ENCODE assay signal across 12 cellular contexts in genomic region chr3:191356586-191357439, GRCh38. TPM values are rescaled to one million over a fixed set of nuclear protein-coding genes. Genes with fewer than 3 reads are reported as not detected.
DNase-seq lines count a peak whose midpoint lies in the region; ATAC-seq and TF ChIP-seq lines count a peak whose summit lies in the region.
"Had no signal": no experiment of that assay in that cellular context is flagged by ENCODE, and none has a peak within 500 bp of the region (broad histone marks: within the 10 kb centered on the region; RNA-seq: fewer than 3 reads in every experiment).

No MANE protein-coding gene starts in this region.

- intact Hi-C loops in esophagus muscularis mucosa (cut with DNase I), result no loop called here

- no peak for ATAC-seq in GM19452 (IDR thresholded peaks at IDR 0.05; ENCODE audit: unreplicated experiment)
- no peak for ATAC-seq in GM19023 (IDR thresholded peaks at IDR 0.05; ENCODE audit: unreplicated experiment)
- ATAC-seq: activated naive CD8-positive, alpha-beta T cell treated with anti-CD3 and anti-CD28 coated beads, Interleukin-2, amount 50 U/mL, for 24 hours had no signal

- TF ChIP-seq CTCF in esophagus muscularis mucosa (IDR thresholded peaks at IDR 0.05), result no peak

- peak overlapping the region in 3 of 4 donors; percentile 2 to 14 (median 7) for H3K4me3 ChIP-seq in esophagus muscularis mucosa

- H3K4me1 ChIP-seq in esophagus muscularis mucosa, result peaks cover 47 to 90% (median 85%) of the 10 kb centered on the region in 4 donors

- no peak for TF ChIP-seq POLR2A in esophagus muscularis mucosa (IDR thresholded peaks at IDR 0.05; ENCODE audit: low read depth)

- no peaks in the 10 kb centered on the region for H3K9me3 ChIP-seq in esophagus muscularis mucosa

- WGBS in esophagus muscularis mucosa, result 43% methylated on average over 6 of the region's 6 CpGs

- TF ChIP-seq EP300 in esophagus muscularis mucosa (IDR thresholded peaks at IDR 0.05), result no peak

- peak overlapping the region; percentile 69 to 77 (median 72) for H3K27ac ChIP-seq in esophagus muscularis mucosa (replicated peaks in 1 of 4)
- H3K27ac ChIP-seq: C4-2B, KMS-11 had no signal

- no peaks in the 10 kb centered on the region for H3K27me3 ChIP-seq in esophagus muscularis mucosa

- DNase-seq in AG20443 (ENCODE audit: low spot score), result peak; percentile 68
- peak; percentile 27 for DNase-seq in NCI-H1048 (lab: John Stamatoyannopoulos, UW)
- no peak for DNase-seq in esophagus muscularis mucosa (ENCODE audit: extremely low spot score)
- DNase-seq in mucosa of gallbladder (ENCODE audit: low spot score), result peak; percentile 54
- DNase-seq in middle frontal gyrus (ENCODE audit: extremely low spot score, low spot score), result no peak
- DNase-seq in germinal center (ENCODE audit: low spot score), result no peak
- DNase-seq: activated naive CD8-positive, alpha-beta T cell treated with anti-CD3 and anti-CD28 coated beads, Interleukin-2, amount 50 U/mL, for 24 hours had no signal

- peaks cover 3 to 42% (median 24%) of the 10 kb centered on the region in 4 donors for H3K36me3 ChIP-seq in esophagus muscularis mucosa

RNA-seq across cellular contexts. Expression of gene UTS2B, which starts 26.5 kb away (rescaled TPM):
- 1 to 10 TPM in 1 of 4 donors, under 1 TPM in 1, not detected in 2; 0.65 to 1.2 TPM for total RNA-seq in esophagus muscularis mucosa
- total RNA-seq in mucosa of gallbladder, result 2.6 TPM
- total RNA-seq: T-helper 1 cell treated with Interleukin-12 subunit alpha and Interleukin-12 subunit beta and Interleukin-4 antibody, amounts not matched to agents 30 ng/mL and 1 ng/mL, for 36 hours had no signal

RNA-seq across cellular contexts. Expression of gene CCDC50, which starts 27.6 kb away (rescaled TPM):
- total RNA-seq in esophagus muscularis mucosa (100 to 1,000 TPM; 141 to 192 (median 165) TPM), mucosa of gallbladder (104 TPM)

Comparison
In these comparisons a context has a peak if more than half of its experiments do, and no peak if none do; other contexts are left out.
1. DNase-seq: peak in AG20443 (single experiment), NCI-H1048 (single experiment) and mucosa of gallbladder (single experiment); none in esophagus muscularis mucosa (single experiment), middle frontal gyrus (single experiment) and germinal center (single experiment).